Comparison of ENCODE assay signal across 1 cellular context in genomic region chr19:35136977-35137702, GRCh38.
TF ChIP-seq lines count a peak whose summit lies in the region.

No MANE protein-coding gene starts in this region.

TF ChIP-seq in HepG2, 621 proteins besides CTCF, POLR2A, EP300 and RAD21 (continued from another document and continues in another):
- TF ChIP-seq ZNF687 (CRISPR knock-in tag; IDR thresholded peaks at IDR 0.05) (peak; percentile 67), ZNF24 (IDR thresholded peaks at IDR 0.05) (no peak), TERF1 (CRISPR knock-in tag; IDR thresholded peaks at IDR 0.05) (no peak), ZNF430 (CRISPR knock-in tag; IDR thresholded peaks at IDR 0.05) (no peak), ZNF772 (CRISPR knock-in tag; IDR thresholded peaks at IDR 0.05) (no peak), NCOA1 (CRISPR knock-in tag; IDR thresholded peaks at IDR 0.05) (no peak), HMG20B (CRISPR knock-in tag; conservative IDR thresholded peaks at IDR 0.05) (no peak), ZNF761 (CRISPR knock-in tag; conservative IDR thresholded peaks at IDR 0.05) (no peak), NFE2 (CRISPR knock-in tag; IDR thresholded peaks at IDR 0.05) (no peak), TEF (CRISPR knock-in tag; IDR thresholded peaks at IDR 0.05) (no peak), KDM2A (CRISPR knock-in tag; IDR thresholded peaks at IDR 0.05; ENCODE audit: borderline replicate concordance, low read depth) (no peak), FOXJ3 (CRISPR knock-in tag; IDR thresholded peaks at IDR 0.05; ENCODE audit: borderline replicate concordance) (no peak), PHF21A (CRISPR knock-in tag; IDR thresholded peaks at IDR 0.05) (peak; percentile 70), ZGPAT (CRISPR knock-in tag; IDR thresholded peaks at IDR 0.05) (peak; percentile 51), ZNF292 (CRISPR knock-in tag; IDR thresholded peaks at IDR 0.05; ENCODE audit: borderline replicate concordance, low read depth) (no peak), MYPOP (CRISPR knock-in tag; IDR thresholded peaks at IDR 0.05) (0 out of 2 replicates have a peak, but pooled peaks have one; percentile 26), ZNF605 (CRISPR knock-in tag; IDR thresholded peaks at IDR 0.05) (no peak), KDM6A (CRISPR knock-in tag; IDR thresholded peaks at IDR 0.05; ENCODE audit: low read depth) (no peak), REPIN1 (CRISPR knock-in tag; IDR thresholded peaks at IDR 0.05; ENCODE audit: borderline replicate concordance, low read depth) (no peak), ZNF317 (CRISPR knock-in tag; IDR thresholded peaks at IDR 0.05) (peak; percentile 74), ZNF501 (CRISPR knock-in tag; IDR thresholded peaks at IDR 0.05) (peak; percentile 33; the same call in 1 of the 2 replicates), SOX13 (IDR thresholded peaks at IDR 0.05) (no peak), SOX13 (CRISPR knock-in tag; conservative IDR thresholded peaks at IDR 0.05 in 1 of 2, IDR thresholded peaks at IDR 0.05 in 1 of 2) (peak in 1 of 2 experiments; percentile 34; a peak in 1 of 4 replicates), ZNF563 (CRISPR knock-in tag; IDR thresholded peaks at IDR 0.05) (peak; percentile 59; the same call in 1 of the 2 replicates), HDAC2 (CRISPR knock-in tag; IDR thresholded peaks at IDR 0.05) (peak; percentile 51; the same call in 1 of the 2 replicates), ZNF619 (CRISPR knock-in tag; IDR thresholded peaks at IDR 0.05) (no peak), SAFB2 (CRISPR knock-in tag; IDR thresholded peaks at IDR 0.05; ENCODE audit: borderline replicate concordance, low read depth) (no peak), CREB3 (CRISPR knock-in tag; IDR thresholded peaks at IDR 0.05) (no peak), ISX (CRISPR knock-in tag; conservative IDR thresholded peaks at IDR 0.05) (no peak), MXI1 (IDR thresholded peaks at IDR 0.05; ENCODE audit: borderline replicate concordance, low read depth, low read length) (peak; percentile 42; the same call in 1 of the 3 replicates), SP1 (IDR thresholded peaks at IDR 0.05) (no peak), SP1 (CRISPR knock-in tag; IDR thresholded peaks at IDR 0.05) (no peak), SIN3B (IDR thresholded peaks at IDR 0.05; ENCODE audit: low read length) (no peak), ZBTB49 (CRISPR knock-in tag; IDR thresholded peaks at IDR 0.05; ENCODE audit: borderline replicate concordance) (no peak), AHDC1 (CRISPR knock-in tag; IDR thresholded peaks at IDR 0.05; ENCODE audit: borderline replicate concordance) (0 out of 2 replicates have a peak, but pooled peaks have one; percentile 27)
